Comparison of ENCODE assay signal across 9 cellular contexts in genomic region chr10:88386878-88387773, GRCh38.
DNase-seq lines count a peak whose midpoint lies in the region; ATAC-seq and TF ChIP-seq lines count a peak whose summit lies in the region.
"Had no signal": no experiment of that assay in that cellular context is flagged by ENCODE, and none has a peak within 500 bp of the region (broad histone marks: within the 10 kb centered on the region; RNA-seq: fewer than 3 reads in every experiment).

No MANE protein-coding gene starts in this region.

- H3K4me1 Mint-ChIP-seq in activated T-cell treated with anti-CD3 and anti-CD28 coated beads, Interleukin-2, amount 50 U/mL, for 24 hours (ENCODE audit: low read depth), result peaks cover 22% of the 10 kb centered on the region
- peaks cover 12 to 15% of the 10 kb centered on the region in 2 donors for H3K4me1 Mint-ChIP-seq in natural killer cell treated with Interleukin-12 subunit alpha and Interleukin-12 subunit beta and Interleukin-15 and Interleukin-18, amount 100 ng/mL, for 72 hours (ENCODE audit: low read depth in 2 of 2)
- peaks cover 16% of the 10 kb centered on the region for H3K4me1 Mint-ChIP-seq in activated T-helper 1 cell treated with anti-CD3 and anti-CD28 coated beads, Interleukin-12 subunit alpha, Interleukin-12 subunit beta, Interleukin-2, Interleukin-4 antibody, amounts not matched to agents 30 ng/mL and 10 ng/mL and 1 ng/mL, durations not matched to agents 14 hours and 24 hours and 36 hours (ENCODE audit: low read depth)

- DNase-seq in activated T-cell treated with anti-CD3 and anti-CD28 coated beads, Interleukin-2, amount 50 U/mL, for 24 hours, result no peak
- DNase-seq in activated T-cell treated with anti-CD3 and anti-CD28 coated beads for 4 hours (no peak), SK-N-DZ (ENCODE audit: low spot score) (peak; percentile 53), esophagus muscularis mucosa (ENCODE audit: extremely low spot score) (no peak)
- no peak for DNase-seq in natural killer cell treated with Interleukin-12 subunit alpha and Interleukin-12 subunit beta and Interleukin-15 and Interleukin-18, amount 100 ng/mL, for 72 hours (ENCODE audit: low spot score)
- no peak for DNase-seq in activated T-helper 1 cell treated with anti-CD3 and anti-CD28 coated beads, Interleukin-12 subunit alpha, Interleukin-12 subunit beta, Interleukin-2, Interleukin-4 antibody, amounts not matched to agents 30 ng/mL and 10 ng/mL and 1 ng/mL, durations not matched to agents 14 hours and 24 hours and 36 hours (ENCODE audit: low spot score)

- no peaks in the 10 kb centered on the region for H3K27me3 Mint-ChIP-seq in activated T-cell treated with anti-CD3 and anti-CD28 coated beads, Interleukin-2, amount 50 U/mL, for 24 hours
- no peaks in the 10 kb centered on the region for H3K27me3 Mint-ChIP-seq in natural killer cell treated with Interleukin-12 subunit alpha and Interleukin-12 subunit beta and Interleukin-15 and Interleukin-18, amount 100 ng/mL, for 72 hours
- no peaks in the 10 kb centered on the region for H3K27me3 Mint-ChIP-seq in activated T-helper 1 cell treated with anti-CD3 and anti-CD28 coated beads, Interleukin-12 subunit alpha, Interleukin-12 subunit beta, Interleukin-2, Interleukin-4 antibody, amounts not matched to agents 30 ng/mL and 10 ng/mL and 1 ng/mL, durations not matched to agents 14 hours and 24 hours and 36 hours (ENCODE audit: insufficient read depth)
- H3K27me3 Mint-ChIP-seq: activated naive CD8-positive, alpha-beta T cell had no signal

- no peak for TF ChIP-seq EP300 in esophagus muscularis mucosa (IDR thresholded peaks at IDR 0.05)

- H3K27me3 ChIP-seq in esophagus muscularis mucosa (no peaks in the 10 kb centered on the region), muscle layer of duodenum (ENCODE audit: low read depth, low read length) (no peaks in the 10 kb centered on the region)

- H3K4me1 ChIP-seq in esophagus muscularis mucosa, result peaks cover 18 to 40% (median 28%) of the 10 kb centered on the region in 4 donors
- peaks cover 9 to 21% of the 10 kb centered on the region in 2 donors for H3K4me1 ChIP-seq in muscle layer of duodenum (ENCODE audit: control insufficient read depth in 1 of 2, insufficient read depth in 2 of 2, low read length in 2 of 2)

- H3K36me3 ChIP-seq in esophagus muscularis mucosa, result no peaks in the 10 kb centered on the region
- no peaks in the 10 kb centered on the region for H3K36me3 ChIP-seq in muscle layer of duodenum (ENCODE audit: control insufficient read depth in 1 of 2, insufficient read depth in 2 of 2, low read length in 2 of 2)

- no peak for TF ChIP-seq POLR2A in esophagus muscularis mucosa (IDR thresholded peaks at IDR 0.05; ENCODE audit: low read depth)

- peak overlapping the region; percentile 38 for H3K27ac Mint-ChIP-seq in activated T-cell treated with anti-CD3 and anti-CD28 coated beads, Interleukin-2, amount 50 U/mL, for 24 hours
- no peak overlapping the region for H3K27ac Mint-ChIP-seq in natural killer cell treated with Interleukin-12 subunit alpha and Interleukin-12 subunit beta and Interleukin-15 and Interleukin-18, amount 100 ng/mL, for 72 hours
- no peak overlapping the region for H3K27ac Mint-ChIP-seq in activated T-helper 1 cell treated with anti-CD3 and anti-CD28 coated beads, Interleukin-12 subunit alpha, Interleukin-12 subunit beta, Interleukin-2, Interleukin-4 antibody, amounts not matched to agents 30 ng/mL and 10 ng/mL and 1 ng/mL, durations not matched to agents 14 hours and 24 hours and 36 hours
- H3K27ac Mint-ChIP-seq: activated naive CD8-positive, alpha-beta T cell had no signal

- peak overlapping the region; percentile 38 to 56 (median 48) for H3K27ac ChIP-seq in esophagus muscularis mucosa (replicated peaks in 1 of 4)
- H3K27ac ChIP-seq in muscle layer of duodenum (ENCODE audit: low read length), result peak overlapping the region; percentile 71

- WGBS in esophagus muscularis mucosa, result 19% methylated on average over 6 of the region's 6 CpGs

- ATAC-seq in HG03095 (IDR thresholded peaks at IDR 0.05; ENCODE audit: unreplicated experiment), result peak; percentile 41
- no peak for ATAC-seq in natural killer cell treated with Interleukin-12 subunit alpha and Interleukin-12 subunit beta and Interleukin-15 and Interleukin-18, amount 100 ng/mL, for 72 hours

- no peaks in the 10 kb centered on the region for H3K36me3 Mint-ChIP-seq in activated T-cell treated with anti-CD3 and anti-CD28 coated beads, Interleukin-2, amount 50 U/mL, for 24 hours (ENCODE audit: low read depth)
- H3K36me3 Mint-ChIP-seq in natural killer cell treated with Interleukin-12 subunit alpha and Interleukin-12 subunit beta and Interleukin-15 and Interleukin-18, amount 100 ng/mL, for 72 hours, result no peaks in the 10 kb centered on the region
- peaks cover 7% of the 10 kb centered on the region for H3K36me3 Mint-ChIP-seq in activated T-helper 1 cell treated with anti-CD3 and anti-CD28 coated beads, Interleukin-12 subunit alpha, Interleukin-12 subunit beta, Interleukin-2, Interleukin-4 antibody, amounts not matched to agents 30 ng/mL and 10 ng/mL and 1 ng/mL, durations not matched to agents 14 hours and 24 hours and 36 hours (ENCODE audit: low read depth)

- no peak for TF ChIP-seq CTCF in esophagus muscularis mucosa (IDR thresholded peaks at IDR 0.05)

- H3K4me3 Mint-ChIP-seq in activated T-cell treated with anti-CD3 and anti-CD28 coated beads, Interleukin-2, amount 50 U/mL, for 24 hours, result no peak overlapping the region
- H3K4me3 Mint-ChIP-seq in natural killer cell treated with Interleukin-12 subunit alpha and Interleukin-12 subunit beta and Interleukin-15 and Interleukin-18, amount 100 ng/mL, for 72 hours, result no peak overlapping the region
- H3K4me3 Mint-ChIP-seq in activated T-helper 1 cell treated with anti-CD3 and anti-CD28 coated beads, Interleukin-12 subunit alpha, Interleukin-12 subunit beta, Interleukin-2, Interleukin-4 antibody, amounts not matched to agents 30 ng/mL and 10 ng/mL and 1 ng/mL, durations not matched to agents 14 hours and 24 hours and 36 hours, result no peak overlapping the region
- H3K4me3 Mint-ChIP-seq: activated naive CD8-positive, alpha-beta T cell had no signal

- H3K9me3 ChIP-seq in esophagus muscularis mucosa, result no peaks in the 10 kb centered on the region
- H3K9me3 ChIP-seq in muscle layer of duodenum (ENCODE audit: control insufficient read depth in 1 of 2, low read length in 2 of 2), result peaks cover 0 to 3% of the 10 kb centered on the region in 2 donors

- intact Hi-C loops in esophagus muscularis mucosa (cut with DNase I), result no loop called here
- intact Hi-C loops in activated T-helper 1 cell treated with anti-CD3 and anti-CD28 coated beads, Interleukin-12 subunit alpha, Interleukin-12 subunit beta, Interleukin-2, Interleukin-4 antibody, amounts not matched to agents 30 ng/mL and 10 ng/mL and 1 ng/mL, durations not matched to agents 14 hours and 24 hours and 36 hours (cut with micrococcal nuclease), result loop anchor here (1.0 to 5.0 kb wide), 2 partner anchors 116 to 355 kb away; no protein-coding TSS in a partner anchor

- no peaks in the 10 kb centered on the region for H3K9me3 Mint-ChIP-seq in activated T-cell treated with anti-CD3 and anti-CD28 coated beads, Interleukin-2, amount 50 U/mL, for 24 hours
- no peaks in the 10 kb centered on the region for H3K9me3 Mint-ChIP-seq in natural killer cell treated with Interleukin-12 subunit alpha and Interleukin-12 subunit beta and Interleukin-15 and Interleukin-18, amount 100 ng/mL, for 72 hours
- peaks cover 11% of the 10 kb centered on the region for H3K9me3 Mint-ChIP-seq in activated T-helper 1 cell treated with anti-CD3 and anti-CD28 coated beads, Interleukin-12 subunit alpha, Interleukin-12 subunit beta, Interleukin-2, Interleukin-4 antibody, amounts not matched to agents 30 ng/mL and 10 ng/mL and 1 ng/mL, durations not matched to agents 14 hours and 24 hours and 36 hours

- H3K4me3 ChIP-seq in esophagus muscularis mucosa (peak overlapping the region; percentile 22 to 41 (median 35)), muscle layer of duodenum (ENCODE audit: low read depth in 1 of 2, low read length in 2 of 2) (peak overlapping the region; percentile 8 to 34)
